Comparison of ENCODE assay signal across 8 cellular contexts in the genomic region with DNA sequence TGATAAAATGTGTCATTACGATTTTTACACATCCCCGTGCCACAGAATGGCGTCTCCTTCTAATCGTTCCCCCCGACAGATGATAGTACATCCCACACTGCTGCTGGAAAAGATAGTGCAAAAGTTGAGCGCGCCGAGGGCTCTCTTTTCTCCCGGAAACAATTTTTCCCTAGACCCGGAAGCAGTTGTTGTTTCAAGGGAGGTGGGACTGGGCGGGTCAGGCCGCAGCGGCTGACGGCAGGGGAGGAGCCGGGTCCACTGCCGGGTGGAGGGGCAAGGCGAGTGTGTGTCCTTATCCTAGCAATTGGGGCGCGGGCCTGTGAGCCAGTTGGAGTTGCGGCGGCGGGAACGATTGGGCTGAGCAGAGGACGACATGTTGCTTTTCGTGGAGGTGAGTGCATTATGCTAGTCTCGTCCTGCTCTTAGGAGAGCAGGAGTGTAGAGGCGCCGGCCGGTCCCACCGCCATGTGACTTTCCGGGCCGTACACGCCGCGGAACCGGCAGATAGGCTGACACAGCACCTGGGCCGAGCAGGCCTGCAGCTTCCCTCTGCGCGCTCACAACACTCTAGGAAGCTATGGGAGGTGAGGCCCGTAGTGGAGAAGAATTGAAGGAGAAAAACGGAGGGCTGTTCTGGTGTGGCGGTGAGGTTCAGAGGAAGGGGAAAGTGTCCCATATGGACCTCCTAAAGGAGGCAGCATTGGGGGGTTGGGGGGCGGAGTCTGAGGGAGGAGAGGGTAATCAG. TPM values are rescaled to one million over a fixed set of nuclear protein-coding genes. Genes with fewer than 3 reads are reported as not detected.
DNase-seq lines count a peak whose midpoint lies in the region; ATAC-seq lines count a peak whose summit lies in the region.

A gene (plus strand): TSS at position 248 of the 745 bp plus-strand sequence. CDS start 126 bp downstream, at position 374.

- peaks cover 17% of the 10 kb centered on the region for H3K4me1 Mint-ChIP-seq in dendritic cell treated with granulocyte-macrophage colony-stimulating factor and Interleukin-4, amounts not matched to agents 40 ng/mL and 50 ng/mL, for 4 days (ENCODE audit: low read depth)

- peaks cover 10% of the 10 kb centered on the region for H3K36me3 Mint-ChIP-seq in dendritic cell treated with granulocyte-macrophage colony-stimulating factor and Interleukin-4, amounts not matched to agents 40 ng/mL and 50 ng/mL, for 4 days (ENCODE audit: low read depth)

- H3K4me3 ChIP-seq in BLaER1: peak within 1 kb of the TSS; percentile 83

- H3K9me3 Mint-ChIP-seq in dendritic cell treated with granulocyte-macrophage colony-stimulating factor and Interleukin-4, amounts not matched to agents 40 ng/mL and 50 ng/mL, for 4 days: no peaks in the 10 kb centered on the region

- no peaks in the 10 kb centered on the region for H3K9me3 ChIP-seq in BLaER1

- H3K27me3 Mint-ChIP-seq in dendritic cell treated with granulocyte-macrophage colony-stimulating factor and Interleukin-4, amounts not matched to agents 40 ng/mL and 50 ng/mL, for 4 days: peaks cover 10% of the 10 kb centered on the region

- H3K9ac ChIP-seq in BLaER1: peak within 1 kb of the TSS; percentile 84

- H3K4me3 Mint-ChIP-seq in dendritic cell treated with granulocyte-macrophage colony-stimulating factor and Interleukin-4, amounts not matched to agents 40 ng/mL and 50 ng/mL, for 4 days: peak within 1 kb of the TSS; percentile 97

- peak within 1 kb of the TSS; percentile 97 for H3K27ac Mint-ChIP-seq in dendritic cell treated with granulocyte-macrophage colony-stimulating factor and Interleukin-4, amounts not matched to agents 40 ng/mL and 50 ng/mL, for 4 days

- H3K4me2 ChIP-seq in BLaER1: peak within 1 kb of the TSS; percentile 86

- H3K36me3 ChIP-seq in BLaER1: peaks cover 5% of the 10 kb centered on the region; the same call in 1 of the 2 replicates

- peak; percentile 95 for ATAC-seq in GM19351 (IDR thresholded peaks at IDR 0.05; ENCODE audit: unreplicated experiment)
- peak; percentile 85 for ATAC-seq in HG03521 (IDR thresholded peaks at IDR 0.05; ENCODE audit: unreplicated experiment)
- peak; percentile 93 for ATAC-seq in left lobe of liver

- DNase-seq in NCI-H748 treated with DMSO at 0.1 percent for 48 hours (lab: John Stamatoyannopoulos, UW): peak; percentile 96
- DNase-seq in activated CD4-positive, alpha-beta T cell treated with anti-CD3 and anti-CD28 coated beads, Interleukin-2, amount 50 U/mL, for 24 hours (ENCODE audit: low read depth in 1 of 2, low spot score in 1 of 2): peak; percentile 75 to 89
- DNase-seq in left lobe of liver (ENCODE audit: low spot score): peak; percentile 93
- DNase-seq in stimulated activated CD4-positive, alpha-beta T cell treated with anti-CD3 and anti-CD28 coated beads, Interleukin-2, amount 100 ng/mL, for 4 hours (ENCODE audit: low read depth): peak; percentile 84

- H3K27ac ChIP-seq in BLaER1: peak within 1 kb of the TSS; percentile 82

- peaks cover 17% of the 10 kb centered on the region for H3K4me1 ChIP-seq in BLaER1

- H4K20me1 ChIP-seq in BLaER1: peaks cover 46% of the 10 kb centered on the region

- intact Hi-C loops in dendritic cell treated with granulocyte-macrophage colony-stimulating factor and Interleukin-4, amounts not matched to agents 40 ng/mL and 50 ng/mL, for 4 days (cut with micrococcal nuclease): no loop called here

- no peaks in the 10 kb centered on the region for H3K27me3 ChIP-seq in BLaER1

RNA-seq across cellular contexts. Expression of the gene that starts here (rescaled TPM):
- total RNA-seq in left lobe of liver: 67.1 TPM

Comparison
In these comparisons a context has a peak if more than half of its experiments do, and no peak if none do; other contexts are left out.
1. Peak in every context shown above with its lines: DNase-seq, ATAC-seq, H3K4me3 ChIP-seq and H3K27ac ChIP-seq.